13 cellular contexts compared by ENCODE assay signal in the genomic region with DNA sequence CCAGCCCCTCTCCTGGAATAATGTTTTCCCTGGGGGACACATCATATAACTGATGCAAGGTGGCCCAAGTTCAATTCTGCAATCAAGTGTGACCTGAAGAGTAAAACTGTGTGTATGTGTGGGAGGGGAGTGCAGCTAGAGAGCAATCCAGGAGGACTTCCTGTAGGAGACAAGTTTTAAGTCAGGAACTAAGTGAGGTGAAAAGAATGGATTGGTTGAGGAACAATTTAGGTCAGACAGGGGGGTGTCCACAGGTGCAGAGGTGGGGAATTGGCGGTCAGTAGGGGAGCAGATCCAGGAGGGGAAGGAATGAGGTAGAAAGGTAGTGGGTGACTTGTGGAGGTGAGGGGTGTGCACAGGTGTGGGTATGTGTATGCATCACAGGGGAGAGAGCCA.
DNase-seq lines count a peak whose midpoint lies in the region; ATAC-seq, FAIRE-seq and TF ChIP-seq lines count a peak whose summit lies in the region.
"Had no signal": no experiment of that assay in that cellular context is flagged by ENCODE, and none has a peak within 500 bp of the region (broad histone marks: within the 10 kb centered on the region; RNA-seq: fewer than 3 reads in every experiment).

No MANE protein-coding gene starts in this region.

- peaks cover 31% of the 10 kb centered on the region for H3K4me1 Mint-ChIP-seq in type B pancreatic cell (ENCODE audit: unreplicated experiment)
- H3K4me1 Mint-ChIP-seq: CD4-positive, CD25-positive, alpha-beta regulatory T cell had no signal

- H3K79me2 ChIP-seq in K562 (ENCODE audit: control insufficient read depth, insufficient read depth, low read length): no peaks in the 10 kb centered on the region

- DNase-seq in K562 (ENCODE audit: extremely low read depth in 1 of 4, low spot score in 3 of 4) (no peak), type B pancreatic cell (ENCODE audit: extremely low spot score, unreplicated experiment) (no peak), DMS 273 treated with DMSO at 0.1 percent for 48 hours (lab: John Stamatoyannopoulos, UW) (no peak), GDM1 (lab: John Stamatoyannopoulos, UW) (no peak)
- DNase-seq in activated CD4-positive, alpha-beta T cell treated with anti-CD3 and anti-CD28 coated beads for 48 hours: no peak
- DNase-seq: BE2C; CD4-positive, CD25-positive, alpha-beta regulatory T cell had no signal

- no peaks in the 10 kb centered on the region for H3K9me1 ChIP-seq in K562 (ENCODE audit: control insufficient read depth, insufficient read depth, low read length)

- no peak overlapping the region for H3K4me3 ChIP-seq in BLaER1
- no peak overlapping the region for H3K4me3 ChIP-seq in HEK293 (ENCODE audit: low read depth, low read length)
- H3K4me3 ChIP-seq in K562: no peak overlapping the region
- H3K4me3 ChIP-seq: GM12878 had no signal

- POLR2A ChIA-PET in HEK293 (lab: Yijun Ruan, JAX) (no interaction called here), K562 (lab: Yijun Ruan, JAX) (no interaction called here)

- no peak for ATAC-seq in K562
- ATAC-seq: GM12878, HCT116 had no signal

- no peaks in the 10 kb centered on the region for H3K9me3 ChIP-seq in BLaER1
- H3K9me3 ChIP-seq in HEK293 (ENCODE audit: control insufficient read depth, insufficient read depth, low read depth, low read length): no peaks in the 10 kb centered on the region
- H3K9me3 ChIP-seq in K562 (replicated peaks; ENCODE audit: control insufficient read depth, insufficient read depth, low read depth, low read length): no peaks in the 10 kb centered on the region
- H3K9me3 ChIP-seq: BE2C had no signal

- H3K27me3 ChIP-seq in BLaER1 (no peaks in the 10 kb centered on the region), K562 (ENCODE audit: control insufficient read depth in 2 of 2, insufficient read depth in 2 of 2, low read length in 2 of 2) (peaks cover 0 to 16% of the 10 kb centered on the region in 2 experiments; a peak in 2 of 5 replicates)
- H3K27me3 ChIP-seq: BE2C had no signal

- peak overlapping the region; percentile 82 for H3K27ac Mint-ChIP-seq in type B pancreatic cell
- H3K27ac Mint-ChIP-seq: CD4-positive, CD25-positive, alpha-beta regulatory T cell had no signal

- no peak overlapping the region for H3K27ac ChIP-seq in BLaER1
- H3K27ac ChIP-seq in HEK293 (ENCODE audit: extremely low read depth, low read depth, low read length): no peak overlapping the region
- no peak overlapping the region for H3K27ac ChIP-seq in K562 (ENCODE audit: extremely low read depth, low read depth, low read length)

- no peaks in the 10 kb centered on the region for H4K20me1 ChIP-seq in BLaER1
- no peaks in the 10 kb centered on the region; the same call in 1 of the 2 replicates for H4K20me1 ChIP-seq in K562 (replicated peaks; ENCODE audit: control insufficient read depth, insufficient read depth, low read length)

- in situ Hi-C loops in K562 (cut with MboI): loop anchor here (25.0 kb wide), 1 partner anchor 286 kb away; a partner anchor contains a TSS

- TF ChIP-seq RAD21 in K562 (CRISPR knock-in tag; conservative IDR thresholded peaks at IDR 0.05 in 1 of 2, IDR thresholded peaks at IDR 0.05 in 1 of 2): no peak

- H3K4me3 Mint-ChIP-seq in type B pancreatic cell: no peak overlapping the region
- H3K4me3 Mint-ChIP-seq: CD4-positive, CD25-positive, alpha-beta regulatory T cell had no signal

- FAIRE-seq in K562 (lab: Jason Lieb, UNC): no peak
- FAIRE-seq: A204.1, GM12878, GM18507 had no signal

- H3K9ac ChIP-seq in BLaER1 (no peak overlapping the region), K562 (ENCODE audit: insufficient read depth in 1 of 2, low read depth in 2 of 2, low read length in 2 of 2) (no peak overlapping the region)

- TF ChIP-seq CTCF in HEK293 (tag by site-specific recombination; IDR thresholded peaks at IDR 0.05) (no peak), K562 (IDR thresholded peaks at IDR 0.05 in 2 of 3, conservative IDR thresholded peaks at IDR 0.05 in 1 of 3; ENCODE audit: insufficient read depth in 2 of 3, low read depth in 1 of 3, low read length in 3 of 3) (no peak), type B pancreatic cell (conservative IDR thresholded peaks at IDR 0.05) (no peak)

- BruUV-seq in K562 (replicated peaks; lab: Mats Ljungman, UMichigan): no TSS peak

- no peak for TF ChIP-seq EP300 in K562 (IDR thresholded peaks at IDR 0.05; ENCODE audit: low read length)

- WGBS in K562 (ENCODE audit: insufficient coverage, low coverage, missing lambda C conversion rate): 60% methylated on average over 1 of the region's 1 CpG

- CTCF ChIA-PET in HEK293 (lab: Yijun Ruan, JAX) (interaction anchor here (0.7 to 1.6 kb wide), 2 partner anchors 11 to 17 kb away, joined by 3 to 6 read pairs; no protein-coding TSS in a partner anchor), K562 (lab: Yijun Ruan, JAX; ENCODE audit: low intra/inter-chr PET ratio) (no interaction called here)

- no peaks in the 10 kb centered on the region for H3K27me3 Mint-ChIP-seq in type B pancreatic cell

- intact Hi-C loops in K562 (cut with micrococcal nuclease): no loop called here

- no peaks in the 10 kb centered on the region for H3K9me3 Mint-ChIP-seq in type B pancreatic cell
- H3K9me3 Mint-ChIP-seq: CD4-positive, CD25-positive, alpha-beta regulatory T cell had no signal

- peak overlapping the region; percentile 47 for H3K4me2 ChIP-seq in BLaER1
- no peak overlapping the region for H3K4me2 ChIP-seq in K562 (ENCODE audit: insufficient read depth, low read length)

- no peak overlapping the region for H2AFZ ChIP-seq in K562 (ENCODE audit: low read depth, low read length)

- H3K4me1 ChIP-seq in BLaER1 (peaks cover 63% of the 10 kb centered on the region), HEK293 (ENCODE audit: control insufficient read depth, insufficient read depth, low read length) (peaks cover 3% of the 10 kb centered on the region; the same call in 1 of the 2 replicates), K562 (replicated peaks in 1 of 2; ENCODE audit: control insufficient read depth in 2 of 2, insufficient read depth in 2 of 2, low read length in 2 of 2) (peaks cover 19 to 22% of the 10 kb centered on the region in 2 experiments)
- H3K4me1 ChIP-seq: BE2C had no signal

- no peaks in the 10 kb centered on the region for H3K36me3 Mint-ChIP-seq in type B pancreatic cell
- H3K36me3 Mint-ChIP-seq: CD4-positive, CD25-positive, alpha-beta regulatory T cell had no signal

- H3K36me3 ChIP-seq in BLaER1 (no peaks in the 10 kb centered on the region), HEK293 (ENCODE audit: control insufficient read depth in 2 of 2, insufficient read depth in 1 of 2, low read length in 2 of 2) (no peaks in the 10 kb centered on the region), K562 (ENCODE audit: control insufficient read depth, insufficient read depth, low read length) (no peaks in the 10 kb centered on the region)
- H3K36me3 ChIP-seq: BE2C had no signal

- TF ChIP-seq POLR2A in K562 (conservative IDR thresholded peaks at IDR 0.05): no peak

TF ChIP-seq in HEK293, 187 proteins besides CTCF, POLR2A, EP300 and RAD21:
- TF ChIP-seq, protein P1, sequence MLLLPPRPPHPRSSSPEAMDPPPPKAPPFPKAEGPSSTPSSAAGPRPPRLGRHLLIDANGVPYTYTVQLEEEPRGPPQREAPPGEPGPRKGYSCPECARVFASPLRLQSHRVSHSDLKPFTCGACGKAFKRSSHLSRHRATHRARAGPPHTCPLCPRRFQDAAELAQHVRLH (tag by site-specific recombination; IDR thresholded peaks at IDR 0.05): peak; percentile 43; the same call in 1 of the 2 replicates
- TF ChIP-seq ZFHX2 (tag by site-specific recombination; conservative IDR thresholded peaks at IDR 0.05): peak; percentile 42; the same call in 1 of the 2 replicates
- TF ChIP-seq ZNF140 (tag by site-specific recombination; IDR thresholded peaks at IDR 0.05): no peak

TF ChIP-seq in K562, 482 proteins besides CTCF, POLR2A, EP300 and RAD21:
- no peak for TF ChIP-seq TFAM (CRISPR knock-in tag; conservative IDR thresholded peaks at IDR 0.05)
- TF ChIP-seq DNMT1 (IDR thresholded peaks at IDR 0.05): no peak
- peak; percentile 89 for TF ChIP-seq BCOR (IDR thresholded peaks at IDR 0.05)
- no peak for TF ChIP-seq FOXM1 (IDR thresholded peaks at IDR 0.05; ENCODE audit: low read depth)
- no peak for TF ChIP-seq FOXM1 (CRISPR knock-in tag; IDR thresholded peaks at IDR 0.05; ENCODE audit: low read depth)
- TF ChIP-seq SMARCA5 (IDR thresholded peaks at IDR 0.05): peak; percentile 84
- TF ChIP-seq FOS (IDR thresholded peaks at IDR 0.05; ENCODE audit: extremely low read depth, insufficient read length): no peak
- peak; percentile 88 for TF ChIP-seq ZNF436 (CRISPR knock-in tag; IDR thresholded peaks at IDR 0.05)
- TF ChIP-seq CHD4 (IDR thresholded peaks at IDR 0.05; ENCODE audit: insufficient read depth, insufficient replicate concordance, low read depth, low read length, poor library complexity, severe bottlenecking): no peak
- peak; percentile 82 for TF ChIP-seq RBM25 (IDR thresholded peaks at IDR 0.05; ENCODE audit: low read depth, low read length, severe bottlenecking)
- TF ChIP-seq KDM1A (IDR thresholded peaks at IDR 0.05): peak; percentile 50 to 69; a peak in 3 of 4 replicates
- peak; percentile 99 for TF ChIP-seq ZFP36 (IDR thresholded peaks at IDR 0.05; ENCODE audit: low read depth, low read length, partially characterized antibody)
- no peak for TF ChIP-seq SIN3B (IDR thresholded peaks at IDR 0.05; ENCODE audit: low read depth)
TF ChIP-seq in K562: peak in this region for 6.
